10 cellular contexts compared by ENCODE assay signal in genomic region chr2:188788621-188789020, GRCh38.
DNase-seq lines count a peak whose midpoint lies in the region; ATAC-seq and TF ChIP-seq lines count a peak whose summit lies in the region.
"Had no signal": no experiment of that assay in that cellular context is flagged by ENCODE, and none has a peak within 500 bp of the region (broad histone marks: within the 10 kb centered on the region; RNA-seq: fewer than 3 reads in every experiment).

No MANE protein-coding gene starts in this region.

- H3K36me3 ChIP-seq in Peyer's patch: no peaks in the 10 kb centered on the region
- H3K36me3 ChIP-seq in fibroblast of lung (ENCODE audit: control insufficient read depth, insufficient read depth, low read length): no peaks in the 10 kb centered on the region
- H3K36me3 ChIP-seq in neuronal stem cell (replicated peaks in 1 of 2; ENCODE audit: control insufficient read depth in 2 of 2, insufficient read depth in 2 of 2, low read length in 2 of 2): no peaks in the 10 kb centered on the region

- H3K79me1 ChIP-seq in neuronal stem cell (ENCODE audit: low read depth, low read length): no peaks in the 10 kb centered on the region

- no peaks in the 10 kb centered on the region for H3K9me3 ChIP-seq in Peyer's patch
- no peaks in the 10 kb centered on the region for H3K9me3 ChIP-seq in fibroblast of lung (ENCODE audit: control insufficient read depth, insufficient read depth, low read depth, low read length)
- H3K9me3 ChIP-seq in neuronal stem cell (replicated peaks in 1 of 2; ENCODE audit: control insufficient read depth in 2 of 2, insufficient read depth in 1 of 2, low read depth in 1 of 2, low read length in 2 of 2): peaks cover 0 to 6% of the 10 kb centered on the region in 2 donors

- no peak overlapping the region for H3K23ac ChIP-seq in neuronal stem cell (ENCODE audit: low read depth, low read length, poor library complexity)

- H3K4ac ChIP-seq in neuronal stem cell (ENCODE audit: low read length): no peak overlapping the region

- no peaks in the 10 kb centered on the region for H4K20me1 ChIP-seq in fibroblast of lung (ENCODE audit: control insufficient read depth, extremely low read depth, insufficient read depth, low read length)

- TF ChIP-seq CTCF in Peyer's patch (IDR thresholded peaks at IDR 0.05) (no peak), fibroblast of lung (conservative IDR thresholded peaks at IDR 0.05 in 1 of 2, IDR thresholded peaks at IDR 0.05 in 1 of 2; ENCODE audit: low read depth in 1 of 2, low read length in 2 of 2) (no peak)

- DNase-seq in AG08395 (ENCODE audit: low spot score): peak; percentile 53
- peak in 2 of 3 donors; percentile 25 to 66 for DNase-seq in Peyer's patch
- peak; percentile 93 for DNase-seq in fibroblast of lung (ENCODE audit: low read depth in 2 of 2)
- no peak for DNase-seq in neuronal stem cell (ENCODE audit: low spot score)
- no peak for DNase-seq in stimulated activated CD4-positive, alpha-beta T cell treated with anti-CD3 and anti-CD28 coated beads, Interleukin-2, amount 100 ng/mL, for 24 hours
- DNase-seq in NCI-H1436 treated with DMSO at 0.1 percent for 48 hours (lab: John Stamatoyannopoulos, UW): no peak
- DNase-seq: midbrain had no signal

- H2AFZ ChIP-seq in fibroblast of lung (ENCODE audit: low read length) (no peak overlapping the region), neuronal stem cell (ENCODE audit: low read length) (peak overlapping the region; percentile 54)

- H3K4me1 ChIP-seq in Peyer's patch (no peaks in the 10 kb centered on the region), fibroblast of lung (ENCODE audit: control insufficient read depth, extremely low read depth, insufficient read depth, low read length) (peaks cover 25% of the 10 kb centered on the region), neuronal stem cell (ENCODE audit: control insufficient read depth in 2 of 2, insufficient read depth in 1 of 2, low read depth in 1 of 2, low read length in 2 of 2) (peaks cover 0 to 8% of the 10 kb centered on the region in 2 donors)

- H2AK5ac ChIP-seq in neuronal stem cell (ENCODE audit: low read depth, low read length): no peak overlapping the region

- H4K8ac ChIP-seq in neuronal stem cell (ENCODE audit: low read depth, low read length): no peak overlapping the region

- H2BK12ac ChIP-seq in neuronal stem cell (ENCODE audit: low read length): no peak overlapping the region

- no peak for TF ChIP-seq POLR2A in Peyer's patch (IDR thresholded peaks at IDR 0.05)

- H3K14ac ChIP-seq in neuronal stem cell (ENCODE audit: low read length): no peak overlapping the region

- H3K4me3 ChIP-seq in Peyer's patch (no peak overlapping the region), fibroblast of lung (replicated peaks in 1 of 4; ENCODE audit: control extremely low read depth in 1 of 4, insufficient read depth in 1 of 4, low read depth in 3 of 4, low read length in 4 of 4) (peak overlapping the region in 1 of 4 experiments; percentile 23), neuronal stem cell (ENCODE audit: low read length in 2 of 2) (no peak overlapping the region)

- no peak overlapping the region for H2BK120ac ChIP-seq in neuronal stem cell (ENCODE audit: low read depth, low read length)

- no peak overlapping the region for H4K91ac ChIP-seq in neuronal stem cell (ENCODE audit: low read depth, low read length, poor library complexity)

- H3K27ac ChIP-seq in Peyer's patch (peak overlapping the region in 2 of 4 donors; percentile 35 to 85), fibroblast of lung (ENCODE audit: insufficient read depth, low read length) (peak overlapping the region; percentile 43), neuronal stem cell (replicated peaks; ENCODE audit: low read length) (no peak overlapping the region)

- no peak overlapping the region for H3K18ac ChIP-seq in neuronal stem cell (ENCODE audit: low read length)

- no peaks in the 10 kb centered on the region for H3K79me2 ChIP-seq in fibroblast of lung (ENCODE audit: control insufficient read depth, insufficient read depth, low read length)

- H2BK15ac ChIP-seq in neuronal stem cell (ENCODE audit: low read length): no peak overlapping the region

- H3K27me3 ChIP-seq in Peyer's patch (no peaks in the 10 kb centered on the region), fibroblast of lung (ENCODE audit: control insufficient read depth, insufficient read depth, low read length) (no peaks in the 10 kb centered on the region), neuronal stem cell (ENCODE audit: control insufficient read depth in 3 of 3, insufficient read depth in 3 of 3, low read depth in 1 of 3, low read length in 3 of 3) (no peaks in the 10 kb centered on the region)

- no peak overlapping the region for H2BK5ac ChIP-seq in neuronal stem cell (ENCODE audit: low read length)

- H3K9ac ChIP-seq in fibroblast of lung (ENCODE audit: insufficient read depth, low read length): no peak overlapping the region
- H3K9ac ChIP-seq in neuronal stem cell (ENCODE audit: low read depth, low read length, poor library complexity): no peak overlapping the region

- H3K4me2 ChIP-seq in fibroblast of lung (ENCODE audit: extremely low read depth, insufficient read depth, low read length): peak overlapping the region; percentile 62
- no peak overlapping the region for H3K4me2 ChIP-seq in neuronal stem cell (ENCODE audit: insufficient read depth, low read length, poor library complexity, severe bottlenecking)

- ATAC-seq in HG03108 (IDR thresholded peaks at IDR 0.05; ENCODE audit: unreplicated experiment): no peak
- no peak for ATAC-seq in GM19328 (IDR thresholded peaks at IDR 0.05; ENCODE audit: unreplicated experiment)
- ATAC-seq: stimulated activated memory B cell treated with anti-CD40 and anti-IgM and Interleukin-4, amounts not matched to agents 10 μg/mL and 1 μg/mL and 100 μg/mL, for 72 hours had no signal

Comparison
In these comparisons a context has a peak if more than half of its experiments do, and no peak if none do; other contexts are left out.
1. DNase-seq: peak in AG08395 (single experiment), Peyer's patch (2 of 3) and fibroblast of lung (2 of 2); none in neuronal stem cell (single experiment), stimulated activated CD4-positive, alpha-beta T cell treated with anti-CD3 and anti-CD28 coated beads, Interleukin-2, amount 100 ng/mL, for 24 hours (0 of 2) and NCI-H1436 treated with DMSO at 0.1 percent for 48 hours (single experiment).